In the genomic region with DNA sequence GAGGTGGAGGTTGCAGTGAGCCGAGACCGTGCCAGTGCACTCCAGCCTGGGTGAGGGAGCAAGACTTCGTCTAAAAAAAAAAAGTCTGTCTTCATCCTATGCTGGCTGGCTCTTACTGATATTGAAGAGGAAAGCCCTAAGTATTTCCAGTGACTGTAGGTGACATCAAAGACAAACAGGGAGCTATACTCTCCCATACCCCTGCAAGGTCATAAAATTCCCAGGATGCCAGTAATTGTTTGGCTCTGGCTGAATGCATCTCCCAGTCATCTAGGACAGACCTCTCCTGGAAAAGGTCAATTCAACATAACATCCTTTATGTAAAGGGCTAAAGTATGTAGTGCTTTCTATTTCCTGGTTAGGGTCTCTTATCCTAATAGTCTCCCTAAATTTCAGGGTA, we compare ENCODE assay signal across 25 cellular contexts. TPM values are rescaled to one million over a fixed set of nuclear protein-coding genes. Genes with fewer than 3 reads are reported as not detected.
"Had no signal": no experiment of that assay in that cellular context is flagged by ENCODE, and none has a peak within 500 bp of the region (broad histone marks: within the 10 kb centered on the region; RNA-seq: fewer than 3 reads in every experiment).

No MANE protein-coding gene starts in this region.

- H3K4me3 ChIP-seq: adrenal gland, MG63, SK-N-MC had no signal

- H3K27ac Mint-ChIP-seq: activated CD8-positive, alpha-beta T cell treated with anti-CD3 and anti-CD28 coated beads for 36 hours; activated naive CD8-positive, alpha-beta T cell treated with anti-CD3 and anti-CD28 coated beads, Interleukin-2, amount 10 ng/mL, durations not matched to agents 7 days and 5 days; activated T-cell treated with anti-CD3 and anti-CD28 coated beads, Interleukin-2, amount 50 U/mL, for 72 hours; activated T-helper 2 cell treated with anti-CD3 and anti-CD28 coated beads, Interferon-gamma antibody, Interleukin-2, Interleukin-4, amounts not matched to agents 10 μg/mL and 5 μg/mL and 100 μg/mL, durations not matched to agents 14 hours and 24 hours and 36 hours had no signal

- H3K4me1 Mint-ChIP-seq: activated naive CD8-positive, alpha-beta T cell treated with anti-CD3 and anti-CD28 coated beads, Interleukin-2, amount 10 ng/mL, durations not matched to agents 7 days and 5 days had no signal

- H3K36me3 Mint-ChIP-seq: activated naive CD8-positive, alpha-beta T cell treated with anti-CD3 and anti-CD28 coated beads, Interleukin-2, amount 10 ng/mL, durations not matched to agents 7 days and 5 days had no signal

- H3K9me3 Mint-ChIP-seq: activated CD8-positive, alpha-beta T cell treated with anti-CD3 and anti-CD28 coated beads for 36 hours; activated naive CD8-positive, alpha-beta T cell treated with anti-CD3 and anti-CD28 coated beads, Interleukin-2, amount 10 ng/mL, durations not matched to agents 7 days and 5 days; activated T-cell treated with anti-CD3 and anti-CD28 coated beads, Interleukin-2, amount 50 U/mL, for 72 hours; activated T-helper 2 cell treated with anti-CD3 and anti-CD28 coated beads, Interferon-gamma antibody, Interleukin-2, Interleukin-4, amounts not matched to agents 10 μg/mL and 5 μg/mL and 100 μg/mL, durations not matched to agents 14 hours and 24 hours and 36 hours had no signal

- H3K27ac ChIP-seq: adrenal gland, SK-N-MC, VCaP had no signal

- H3K9me3 ChIP-seq: adrenal gland, MG63 had no signal

- H3K36me3 ChIP-seq: adrenal gland, MG63 had no signal

- H3K27me3 ChIP-seq: adrenal gland, MG63 had no signal

- H3K4me1 ChIP-seq: adrenal gland had no signal

- ATAC-seq: activated CD8-positive, alpha-beta T cell treated with anti-CD3 and anti-CD28 coated beads for 36 hours; activated T-cell treated with anti-CD3 and anti-CD28 coated beads, Interleukin-2, amount 50 U/mL, for 72 hours had no signal

- DNase-seq: activated CD4-positive, alpha-beta T cell treated with anti-CD3 and anti-CD28 coated beads for 4 hours; activated CD8-positive, alpha-beta memory T cell treated with anti-CD3 and anti-CD28 coated beads, Interleukin-2, amount 50 U/mL, for 4 hours; activated CD8-positive, alpha-beta T cell treated with anti-CD3 and anti-CD28 coated beads for 36 hours; activated naive CD4-positive, alpha-beta T cell treated with anti-CD3 and anti-CD28 coated beads, Interleukin-2, amount 50 U/mL, for 16 hours; activated naive CD8-positive, alpha-beta T cell treated with anti-CD3 and anti-CD28 coated beads, Interleukin-2, amount 10 ng/mL, durations not matched to agents 7 days and 5 days; activated T-cell treated with anti-CD3 and anti-CD28 coated beads, Interleukin-2, amount 50 U/mL, for 72 hours; adrenal gland; anterior cingulate cortex; caudate nucleus; MG63; MV-4-11; NCI-H1092 treated with DMSO at 0.1 percent for 48 hours; NCI-H1417 treated with DMSO at 0.1 percent for 48 hours; NCI-H1694; NCI-H2029; NCI-H2107; NCI-H345; NCI-H510A; SIG-M5; T-helper 1 cell had no signal

- H3K4me3 Mint-ChIP-seq: activated CD8-positive, alpha-beta T cell treated with anti-CD3 and anti-CD28 coated beads for 36 hours; activated naive CD8-positive, alpha-beta T cell treated with anti-CD3 and anti-CD28 coated beads, Interleukin-2, amount 10 ng/mL, durations not matched to agents 7 days and 5 days; activated T-cell treated with anti-CD3 and anti-CD28 coated beads, Interleukin-2, amount 50 U/mL, for 72 hours had no signal

RNA-seq across cellular contexts. Expression of a gene that starts 8.0 kb away (rescaled TPM):
- total RNA-seq: activated CD8-positive, alpha-beta T cell treated with anti-CD3 and anti-CD28 coated beads for 36 hours; activated naive CD8-positive, alpha-beta T cell treated with anti-CD3 and anti-CD28 coated beads, Interleukin-2, amount 10 ng/mL, durations not matched to agents 7 days and 5 days; activated T-cell treated with anti-CD3 and anti-CD28 coated beads, Interleukin-2, amount 50 U/mL, for 72 hours; activated T-helper 2 cell treated with anti-CD3 and anti-CD28 coated beads, Interferon-gamma antibody, Interleukin-2, Interleukin-4, amounts not matched to agents 10 μg/mL and 5 μg/mL and 100 μg/mL, durations not matched to agents 14 hours and 24 hours and 36 hours; adrenal gland; RPMI7951; T-helper 2 cell treated with Interferon-gamma antibody and Interleukin-4, amounts not matched to agents 100 ng/mL and 5 ng/mL, for 36 hours had no signal
